ENCODE assay signal across 8 cellular contexts in the genomic region with DNA sequence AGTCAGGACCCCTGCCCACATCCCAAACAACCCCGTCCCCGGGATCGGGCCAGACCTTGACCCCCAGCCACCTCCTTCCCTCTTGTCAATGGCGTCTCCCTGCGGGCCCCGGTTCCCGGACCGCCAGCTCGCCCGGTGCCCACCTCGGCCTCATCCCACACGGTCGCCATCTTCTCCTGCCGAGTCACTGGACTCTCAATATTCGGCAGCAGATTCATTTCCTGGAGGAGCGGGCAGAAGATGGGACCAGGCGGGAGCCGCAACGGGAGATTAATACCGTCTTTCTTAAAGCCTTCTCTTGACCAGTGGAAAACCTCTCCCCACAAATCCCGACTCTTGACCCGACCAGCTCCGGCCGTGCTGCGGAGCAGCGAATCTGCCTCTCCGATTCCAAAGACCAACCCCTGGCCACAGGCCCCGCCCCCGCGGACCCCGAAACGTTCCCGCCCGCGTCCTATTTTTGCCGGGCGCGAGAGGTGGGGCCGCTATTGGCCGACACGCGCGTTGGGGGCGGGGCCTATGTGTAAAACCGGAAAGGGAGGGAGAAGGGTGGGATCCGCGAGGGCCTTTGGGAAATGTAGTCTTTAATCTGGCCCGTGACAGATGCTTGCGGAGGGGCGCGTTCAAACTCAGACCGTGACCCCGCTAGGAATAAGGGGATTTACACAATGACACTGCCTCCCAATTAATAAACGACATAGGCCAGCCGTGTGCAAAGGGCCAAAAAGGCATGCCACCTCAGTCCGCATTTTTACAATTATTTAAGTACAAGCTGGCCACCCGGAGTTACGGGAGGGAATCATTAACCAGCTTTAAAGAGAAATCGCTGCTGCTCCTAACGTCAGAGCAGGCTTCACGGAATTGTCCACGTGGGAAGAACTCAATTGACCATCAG. TPM values are rescaled to one million over a fixed set of nuclear protein-coding genes. Genes with fewer than 3 reads are reported as not detected.
DNase-seq lines count a peak whose midpoint lies in the region; ATAC-seq, FAIRE-seq and TF ChIP-seq lines count a peak whose summit lies in the region.

A gene (minus strand): TSS at position 378 of the 895 bp plus-strand sequence. CDS start 160 bp downstream, at position 218.

- H3K36me3 ChIP-seq in NT2/D1 (ENCODE audit: insufficient read depth, insufficient read length, low read length): peaks cover 41% of the 10 kb centered on the region
- H3K36me3 ChIP-seq in H1 (ENCODE audit: control insufficient read depth in 2 of 4, insufficient read depth in 4 of 4, low read length in 3 of 4): peaks cover 11 to 30% (median 25%) of the 10 kb centered on the region in 4 experiments; a peak in 7 of 8 replicates
- H3K36me3 ChIP-seq in mesendoderm (ENCODE audit: control insufficient read depth, insufficient read depth, low read length): peaks cover 12% of the 10 kb centered on the region

- peak within 1 kb of the TSS; percentile 71 for H3K56ac ChIP-seq in H1 (replicated peaks; ENCODE audit: insufficient read length, low read depth, low read length)
- H3K56ac ChIP-seq in mesendoderm (ENCODE audit: low read length): peak within 1 kb of the TSS; percentile 95

- H3K18ac ChIP-seq in H1 (ENCODE audit: extremely low read depth, low read length) (peak within 1 kb of the TSS; percentile 96), mesendoderm (ENCODE audit: low read length) (peak within 1 kb of the TSS; percentile 88)

- TF ChIP-seq CTCF in H1 (IDR thresholded peaks at IDR 0.05; ENCODE audit: control extremely low read depth in 1 of 3, insufficient read depth in 1 of 3, low read depth in 1 of 3, low read length in 3 of 3): no peak

- no peaks in the 10 kb centered on the region; the same call in 1 of the 2 replicates for H3K23me2 ChIP-seq in H1 (ENCODE audit: low read depth, low read length)

- H2BK15ac ChIP-seq in H1 (ENCODE audit: low read length) (peak within 1 kb of the TSS; percentile 95; the same call in 1 of the 2 replicates), mesendoderm (replicated peaks; ENCODE audit: low read depth) (no peak within 1 kb of the TSS)

- WGBS in H1 (ENCODE audit: extremely low coverage in 1 of 2, insufficient coverage in 1 of 2, insufficient read length in 1 of 2, insufficient replicate concordance in 2 of 2, low coverage in 1 of 2, low lambda C conversion rate in 2 of 2, missing lambda C conversion rate in 1 of 2), 2 experiments: 6% methylated on average over 61 of the region's 62 CpGs; no CpG with 5 or more reads in 1 of the 2 experiments
- no CpG with 5 or more reads among the region's 62 CpGs for WGBS in mesendoderm (ENCODE audit: extremely low coverage, insufficient coverage, low lambda C conversion rate)

- no peak within 1 kb of the TSS for H4K91ac ChIP-seq in H1 (replicated peaks; ENCODE audit: insufficient read length, low read length)

- no peaks in the 10 kb centered on the region for H3K9me3 ChIP-seq in NT2/D1 (ENCODE audit: insufficient read depth, low read length)
- no peaks in the 10 kb centered on the region for H3K9me3 ChIP-seq in H1 (ENCODE audit: insufficient read depth in 2 of 2, low read depth in 1 of 2, low read length in 1 of 2)

- no peak for TF ChIP-seq RAD21 in H1 (IDR thresholded peaks at IDR 0.05 in 1 of 2, conservative IDR thresholded peaks at IDR 0.05 in 1 of 2; ENCODE audit: low read depth in 2 of 2, low read length in 2 of 2)

- peak within 1 kb of the TSS; percentile 98 for H2BK5ac ChIP-seq in H1 (ENCODE audit: low read depth, low read length)
- H2BK5ac ChIP-seq in mesendoderm (ENCODE audit: low read length): peak within 1 kb of the TSS; percentile 76

- peaks cover 0 to 12% of the 10 kb centered on the region in 2 experiments; a peak in 2 of 4 replicates for H3K79me2 ChIP-seq in H1 (ENCODE audit: control insufficient read depth in 1 of 2, insufficient read depth in 2 of 2, low read length in 2 of 2)
- H3K79me2 ChIP-seq in mesendoderm (ENCODE audit: control insufficient read depth, insufficient read depth, low read length): peaks cover 14% of the 10 kb centered on the region

- peak within 1 kb of the TSS; percentile 100 for H3K27ac Mint-ChIP-seq in activated CD8-positive, alpha-beta memory T cell treated with anti-CD3 and anti-CD28 coated beads, Interleukin-2, amount 10 ng/mL, durations not matched to agents 7 days and 5 days

- H4K8ac ChIP-seq in H1 (ENCODE audit: extremely low read depth, insufficient read depth, low read length): peak within 1 kb of the TSS; percentile 99
- H4K8ac ChIP-seq in mesendoderm (ENCODE audit: low read depth, low read length): no peak within 1 kb of the TSS

- no peak within 1 kb of the TSS for H3K4ac ChIP-seq in H1 (replicated peaks; ENCODE audit: insufficient read length, low read depth, low read length)
- peak within 1 kb of the TSS; percentile 73 for H3K4ac ChIP-seq in mesendoderm (ENCODE audit: low read depth, low read length)

- TF ChIP-seq EP300 in H1 (IDR thresholded peaks at IDR 0.05; ENCODE audit: borderline replicate concordance in 1 of 2, low read depth in 2 of 2, low read length in 2 of 2): peak in 1 of 2 experiments; percentile 93; a peak in 1 of 3 replicates

- H2AFZ ChIP-seq in H1 (ENCODE audit: low read length): peak within 1 kb of the TSS; percentile 99

- no peaks in the 10 kb centered on the region for H3K27me3 ChIP-seq in NT2/D1 (ENCODE audit: insufficient read depth, insufficient read length)
- H3K27me3 ChIP-seq in H1 (replicated peaks in 1 of 4; ENCODE audit: control insufficient read depth in 3 of 4, extremely low read depth in 1 of 4, insufficient read depth in 3 of 4, low read length in 3 of 4): no peaks in the 10 kb centered on the region
- H3K27me3 ChIP-seq in mesendoderm (ENCODE audit: insufficient read depth, low read length, poor library complexity): no peaks in the 10 kb centered on the region

- H3K27ac ChIP-seq in H1 (ENCODE audit: low read depth, low read length): peak within 1 kb of the TSS; percentile 98
- H3K27ac ChIP-seq in mesendoderm (ENCODE audit: low read depth, low read length): no peak within 1 kb of the TSS

- H3K4me1 Mint-ChIP-seq in activated CD8-positive, alpha-beta memory T cell treated with anti-CD3 and anti-CD28 coated beads, Interleukin-2, amount 10 ng/mL, durations not matched to agents 7 days and 5 days: peaks cover 31% of the 10 kb centered on the region

- H3K9ac ChIP-seq in NT2/D1 (ENCODE audit: insufficient read length, low read depth) (peak within 1 kb of the TSS; percentile 100), H1 (replicated peaks in 1 of 4; ENCODE audit: extremely low read depth in 1 of 4, low read depth in 3 of 4, low read length in 3 of 4) (peak within 1 kb of the TSS; percentile 87 to 96 (median 94)), mesendoderm (ENCODE audit: low read length) (peak within 1 kb of the TSS; percentile 95)

- H2AK5ac ChIP-seq in H1 (ENCODE audit: low read depth, low read length) (no peak within 1 kb of the TSS; the same call in 1 of the 2 replicates), mesendoderm (ENCODE audit: low read length) (no peak within 1 kb of the TSS)

- CTCF ChIA-PET in activated CD8-positive, alpha-beta memory T cell treated with anti-CD3 and anti-CD28 coated beads, Interleukin-2, amount 10 ng/mL, durations not matched to agents 7 days and 5 days (lab: Charles Lee): interaction anchor here (1.2 to 8.2 kb wide), 4 partner anchors 15 to 127 kb away, joined by 4 to 78 read pairs (median 10); a partner anchor contains a TSS
- CTCF ChIA-PET in H1 (lab: Charles Lee; ENCODE audit: partially characterized antibody): interaction anchor here (1.0 to 5.7 kb wide), 8 partner anchors 9 to 163 kb away, joined by 3 to 59 read pairs (median 4); a partner anchor contains a TSS

- peak within 1 kb of the TSS; percentile 99 for H2BK12ac ChIP-seq in H1 (ENCODE audit: low read depth, low read length)

- H3K4me3 ChIP-seq in NT2/D1 (ENCODE audit: insufficient read length, low read depth) (peak within 1 kb of the TSS; percentile 96), H1 (ENCODE audit: extremely low read depth in 1 of 4, insufficient read depth in 2 of 4, low read depth in 3 of 4, low read length in 4 of 4) (peak within 1 kb of the TSS; percentile 87 to 99 (median 96)), mesendoderm (ENCODE audit: low read length) (peak within 1 kb of the TSS; percentile 93)

- H3K9me3 Mint-ChIP-seq in activated CD8-positive, alpha-beta memory T cell treated with anti-CD3 and anti-CD28 coated beads, Interleukin-2, amount 10 ng/mL, durations not matched to agents 7 days and 5 days (ENCODE audit: low read depth): no peaks in the 10 kb centered on the region

- peaks cover 9% of the 10 kb centered on the region for H3K4me1 ChIP-seq in NT2/D1 (ENCODE audit: insufficient read depth, insufficient read length)
- peaks cover 0 to 6% (median 0%) of the 10 kb centered on the region in 4 experiments; a peak in 3 of 7 replicates for H3K4me1 ChIP-seq in H1 (replicated peaks in 1 of 4; ENCODE audit: control insufficient read depth in 3 of 4, insufficient read depth in 4 of 4, low read length in 3 of 4)
- no peaks in the 10 kb centered on the region for H3K4me1 ChIP-seq in mesendoderm (ENCODE audit: control insufficient read depth, low read depth, low read length)

- peaks cover 0 to 2% of the 10 kb centered on the region in 2 experiments for H4K20me1 ChIP-seq in H1 (replicated peaks in 1 of 2; ENCODE audit: control insufficient read depth in 1 of 2, insufficient read depth in 2 of 2, low read length in 2 of 2)

- H2BK120ac ChIP-seq in H1 (replicated peaks; ENCODE audit: low read depth, low read length) (no peak within 1 kb of the TSS), mesendoderm (ENCODE audit: low read depth, low read length) (peak within 1 kb of the TSS; percentile 62)

- H3K27me3 Mint-ChIP-seq in activated CD8-positive, alpha-beta memory T cell treated with anti-CD3 and anti-CD28 coated beads, Interleukin-2, amount 10 ng/mL, durations not matched to agents 7 days and 5 days: no peaks in the 10 kb centered on the region

- peaks cover 32% of the 10 kb centered on the region for H3K36me3 Mint-ChIP-seq in activated CD8-positive, alpha-beta memory T cell treated with anti-CD3 and anti-CD28 coated beads, Interleukin-2, amount 10 ng/mL, durations not matched to agents 7 days and 5 days

- peak; percentile 91 for ATAC-seq in GM21381 (IDR thresholded peaks at IDR 0.05; ENCODE audit: unreplicated experiment)
- ATAC-seq in activated CD8-positive, alpha-beta memory T cell treated with anti-CD3 and anti-CD28 coated beads, Interleukin-2, amount 10 ng/mL, durations not matched to agents 7 days and 5 days: peak; percentile 97

- H3K4me3 Mint-ChIP-seq in activated CD8-positive, alpha-beta memory T cell treated with anti-CD3 and anti-CD28 coated beads, Interleukin-2, amount 10 ng/mL, durations not matched to agents 7 days and 5 days: peak within 1 kb of the TSS; percentile 100

- H2BK20ac ChIP-seq in H1 (ENCODE audit: low read length): peak within 1 kb of the TSS; percentile 97; the same call in 1 of the 2 replicates

- H3K4me2 ChIP-seq in H1 (ENCODE audit: insufficient read depth in 1 of 2, low read depth in 2 of 2, low read length in 2 of 2): peak within 1 kb of the TSS; percentile 75 to 79
- peak within 1 kb of the TSS; percentile 78 for H3K4me2 ChIP-seq in mesendoderm (ENCODE audit: low read length)

- FAIRE-seq in H1 (lab: Jason Lieb, UNC): no peak

- DNase-seq in COR-L47 (lab: John Stamatoyannopoulos, UW) (peak; percentile 98), HUDEP-2 (lab: John Stamatoyannopoulos, UW; ENCODE audit: unreplicated experiment in 76 of 76) (peak; percentile 16 to 99 (median 96)), NT2/D1 (ENCODE audit: low read depth, low spot score) (peak; percentile 93), H1 (ENCODE audit: low read depth in 1 of 2, low spot score in 2 of 2) (peak; percentile 81 to 98), mesendoderm (peak; percentile 97)
- DNase-seq in activated CD8-positive, alpha-beta memory T cell treated with anti-CD3 and anti-CD28 coated beads, Interleukin-2, amount 10 ng/mL, durations not matched to agents 7 days and 5 days: peak; percentile 99
- peak; percentile 97 for DNase-seq in stimulated activated CD8-positive, alpha-beta memory T cell treated with anti-CD3 and anti-CD28 coated beads, Interleukin-15, amount 100 ng/mL, for 1 hour (ENCODE audit: low read depth)

- H3K23ac ChIP-seq in H1 (ENCODE audit: insufficient read length): no peak within 1 kb of the TSS
- H3K23ac ChIP-seq in mesendoderm (ENCODE audit: low read length): no peak within 1 kb of the TSS

- peak; percentile 58 to 86 for TF ChIP-seq POLR2A in H1 (IDR thresholded peaks at IDR 0.05; ENCODE audit: control extremely low read depth in 1 of 2, low read depth in 2 of 2, low read length in 2 of 2)

- POLR2A ChIA-PET in H1 (lab: Charles Lee; ENCODE audit: partially characterized antibody): interaction anchor here (0.5 to 8.2 kb wide), 11 partner anchors 9 to 203 kb away, joined by 3 to 140 read pairs (median 4); a partner anchor contains a TSS

- H3K14ac ChIP-seq in H1 (ENCODE audit: insufficient read length): no peak within 1 kb of the TSS

- H3K79me1 ChIP-seq in H1 (ENCODE audit: low read depth, low read length) (peaks cover 14% of the 10 kb centered on the region), mesendoderm (ENCODE audit: low read length) (peaks cover 17% of the 10 kb centered on the region)

- peak within 1 kb of the TSS; percentile 80 for H4K5ac ChIP-seq in H1 (ENCODE audit: insufficient read length, low read depth, low read length)
- H4K5ac ChIP-seq in mesendoderm (ENCODE audit: low read length): peak within 1 kb of the TSS; percentile 84

RNA-seq across cellular contexts. Expression of the gene that starts here (rescaled TPM):
- total RNA-seq in activated CD8-positive, alpha-beta memory T cell treated with anti-CD3 and anti-CD28 coated beads, Interleukin-2, amount 10 ng/mL, durations not matched to agents 7 days and 5 days: 100 to 1,000 TPM; 150 to 164 TPM
- 159 and 160 TPM in 2 replicates for total RNA-seq in H1 (2021; fragmentation: NEBNext Ultra II Directional; extraction: Animal tissue kit (Norgen Biotek cat#: 25700))
- polyA plus RNA-seq in H1 (2011; rRNA removed): 105 and 114 TPM in 2 replicates
- polyA plus RNA-seq in H1 (2011; cell fraction: cytosol; rRNA removed): 201 TPM
- 110 TPM for polyA plus RNA-seq in H1 (2011; cell fraction: nucleus; rRNA removed)
- polyA plus RNA-seq in H1 (2012, experiment 1 of 2): 209 to 226 TPM (median 211 TPM) in 4 replicates
- polyA plus RNA-seq in H1 (2012, experiment 2 of 2): 124 TPM
- 82.6 TPM for polyA plus RNA-seq in H1 (2013, experiment 1 of 2)
- polyA plus RNA-seq in H1 (2013, experiment 2 of 2): 81.6 TPM
- polyA minus RNA-seq in H1 (2011; rRNA and poly(A)+ RNA removed): 94.5 and 111 TPM in 2 replicates
- 65.4 TPM for polyA minus RNA-seq in H1 (2011; cell fraction: cytosol; rRNA and poly(A)+ RNA removed)
- 50.5 TPM for polyA minus RNA-seq in H1 (2011; cell fraction: nucleus; rRNA and poly(A)+ RNA removed)
- polyA plus RNA-seq in mesendoderm (2013, experiment 1 of 2): 136 TPM
- 143 TPM for polyA plus RNA-seq in mesendoderm (2013, experiment 2 of 2)
